Comparison of ENCODE assay signal across 8 cellular contexts in genomic region chr5:10441083-10441991, GRCh38. TPM values are rescaled to one million over a fixed set of nuclear protein-coding genes. Genes with fewer than 3 reads are reported as not detected.
DNase-seq lines count a peak whose midpoint lies in the region; ATAC-seq and TF ChIP-seq lines count a peak whose summit lies in the region.

TSS of gene ROPN1L (plus strand) at chr5:10441879. CDS start at chr5:10442168, 289 bp downstream.

- H3K9me3 ChIP-seq in adipocyte (ENCODE audit: control insufficient read depth, low read length) (no peaks in the 10 kb centered on the region), heart left ventricle (no peaks in the 10 kb centered on the region), transverse colon (no peaks in the 10 kb centered on the region)

- H3K27me3 ChIP-seq in adipocyte (replicated peaks; ENCODE audit: control insufficient read depth, insufficient read depth, low read length) (no peaks in the 10 kb centered on the region), heart left ventricle (no peaks in the 10 kb centered on the region), transverse colon (peaks cover 14% of the 10 kb centered on the region)

- H3K27ac ChIP-seq in heart left ventricle (peak within 1 kb of the TSS in 11 of 12 donors; percentile 41 to 78 (median 69)), transverse colon (peak within 1 kb of the TSS; percentile 76 to 85 (median 82))

- H3K36me3 ChIP-seq in adipocyte (ENCODE audit: control insufficient read depth, insufficient read depth, low read length, severe bottlenecking) (peaks cover 17% of the 10 kb centered on the region), heart left ventricle (peaks cover 0 to 28% (median 5%) of the 10 kb centered on the region in 9 donors), transverse colon (no peaks in the 10 kb centered on the region)

- WGBS in heart left ventricle, 4 donors = 1 to 2% (median 2%) methylated on average over 20 to 63 of the region's 63 CpGs
- 4 to 40% methylated on average over 1 to 27 of the region's 63 CpGs for WGBS in transverse colon (ENCODE audit: low coverage in 1 of 2), 2 donors

- DNase-seq in GM12865 (ENCODE audit: low read depth) = peak; percentile 88
- DNase-seq in NCI-H1092 treated with DMSO at 0.1 percent for 48 hours (lab: John Stamatoyannopoulos, UW) = peak; percentile 72
- peak; percentile 84 for DNase-seq in SW480 (ENCODE audit: low spot score)
- DNase-seq in adipocyte (ENCODE audit: low read depth) = peak; percentile 94
- peak; percentile 86 to 94 (median 90) for DNase-seq in heart left ventricle
- DNase-seq in pons (ENCODE audit: low spot score) = peak; percentile 89
- peak; percentile 88 for DNase-seq in transverse colon

- peak within 1 kb of the TSS; percentile 88 for H3K9ac ChIP-seq in adipocyte (ENCODE audit: low read length)

- TF ChIP-seq EP300 in transverse colon (IDR thresholded peaks at IDR 0.05; ENCODE audit: low read depth) = no peak

- H3K4me1 ChIP-seq in adipocyte (ENCODE audit: control insufficient read depth, insufficient read depth, low read length) = peaks cover 21% of the 10 kb centered on the region
- H3K4me1 ChIP-seq in heart left ventricle = peaks cover 0 to 49% (median 22%) of the 10 kb centered on the region in 12 donors
- H3K4me1 ChIP-seq in transverse colon = peaks cover 0 to 28% (median 10%) of the 10 kb centered on the region in 4 donors

- peak in 1 of 2 donors; percentile 71 for TF ChIP-seq POLR2A in heart left ventricle (IDR thresholded peaks at IDR 0.05)
- peak; percentile 49 for TF ChIP-seq POLR2A in transverse colon (IDR thresholded peaks at IDR 0.05)

- TF ChIP-seq CTCF in GM12865 (IDR thresholded peaks at IDR 0.05; ENCODE audit: insufficient read depth, low read depth, low read length, missing control alignments) = no peak
- no peak for TF ChIP-seq CTCF in heart left ventricle (IDR thresholded peaks at IDR 0.05)
- peak in 1 of 5 experiments; percentile 12 for TF ChIP-seq CTCF in transverse colon (IDR thresholded peaks at IDR 0.05)

- ATAC-seq in HG02642 (IDR thresholded peaks at IDR 0.05; ENCODE audit: poor library complexity, unreplicated experiment) = peak; percentile 98
- ATAC-seq in heart left ventricle = peak; percentile 95 to 99 (median 98)

- H3K4me3 ChIP-seq in GM12865 (ENCODE audit: low read depth, low read length) (peak within 1 kb of the TSS; percentile 66), adipocyte (ENCODE audit: low read length) (peak within 1 kb of the TSS; percentile 90), heart left ventricle (peak within 1 kb of the TSS; percentile 44 to 77 (median 69)), transverse colon (peak within 1 kb of the TSS; percentile 31 to 62 (median 42))

- intact Hi-C loops in heart left ventricle (cut with DNase I) = no loop called here
- intact Hi-C loops in transverse colon (cut with DNase I; ENCODE audit: low total_unique reads) = loop anchor here (10.0 kb wide), 1 partner anchor 157 kb away; no protein-coding TSS in a partner anchor

- in situ Hi-C loops in transverse colon (cut with MboI; ENCODE audit: low pct_ligation_motif_present in 1 of 4, low pct_unique_long_range_greater_than_20kb in 1 of 4, low sequenced_read_pairs in 3 of 4) = no loop called here

RNA-seq across cellular contexts. Expression of gene ROPN1L, which starts in this region (rescaled TPM):
- total RNA-seq in heart left ventricle (under 1 TPM in 5 of 9 donors, not detected in 4; 0.40 to 0.81 (median 0.56) TPM), transverse colon (1 to 10 TPM in 1 of 4 donors, under 1 TPM in 1, not detected in 2; 0.32 to 2.6 TPM)
- under 1 TPM; 0.14 to 0.15 TPM for polyA plus RNA-seq in heart left ventricle

Comparison
In these comparisons a context has a peak if more than half of its experiments do, and no peak if none do; other contexts are left out.
1. Peak in every context shown above with its lines: DNase-seq, ATAC-seq, H3K4me3 ChIP-seq and H3K27ac ChIP-seq.
2. Peak in DNase-seq, ATAC-seq, H3K4me3 ChIP-seq and H3K27ac ChIP-seq in heart left ventricle; RNA of the gene not detected or under 1 TPM.